In the genomic region with DNA sequence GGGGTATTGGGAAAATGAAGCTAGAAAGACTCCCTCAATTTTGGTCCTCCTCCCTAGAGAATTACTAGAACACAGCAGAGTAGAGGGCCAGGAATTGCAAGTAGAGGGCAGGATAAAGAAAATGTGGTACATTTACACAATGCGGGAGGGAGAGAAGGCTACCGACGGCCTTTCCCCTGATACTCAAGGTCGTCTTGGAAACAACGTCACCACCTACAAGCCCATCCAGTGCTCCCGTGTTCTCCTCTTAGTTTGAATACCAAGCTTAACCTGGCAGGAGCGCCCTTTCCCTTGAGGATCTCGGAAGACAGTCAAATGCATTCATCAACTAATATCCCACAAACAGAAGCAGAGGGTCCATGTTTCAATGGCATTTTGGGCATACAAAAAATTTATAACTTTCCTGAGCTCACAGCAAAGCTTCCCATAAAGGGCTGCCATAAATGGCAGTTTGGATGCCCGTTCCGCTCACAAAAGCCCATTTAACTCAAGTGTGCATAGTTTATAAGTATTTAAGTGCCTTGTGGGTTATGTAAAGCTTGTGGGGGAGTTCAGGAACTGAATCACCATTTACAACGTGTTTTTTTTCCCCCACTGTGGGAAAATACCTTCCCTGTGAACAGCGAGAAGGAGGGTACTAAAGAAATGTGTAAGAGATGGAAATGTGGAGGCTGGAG, we compare ENCODE assay signal across 23 cellular contexts.
A peak's percentile ranks its signal among the peaks of the same experiment; 100 is the strongest.
DNase-seq lines count a peak whose midpoint lies in the region; ATAC-seq and TF ChIP-seq lines count a peak whose summit lies in the region.
"Had no signal": no experiment of that assay in that cellular context is flagged by ENCODE, and none has a peak within 500 bp of the region (broad histone marks: within the 10 kb centered on the region; RNA-seq: fewer than 3 reads in every experiment).

No MANE protein-coding gene starts in this region.

- no peaks in the 10 kb centered on the region for H3K9me2 ChIP-seq in PC-3 (replicated peaks; ENCODE audit: low read length)

- peaks cover 26% of the 10 kb centered on the region for H3K4me1 Mint-ChIP-seq in osteocyte (ENCODE audit: unreplicated experiment)
- H3K4me1 Mint-ChIP-seq: activated B cell treated with CpG ODN at 0.5 μM for 24 hours had no signal

- peak overlapping the region; percentile 63 for H3K9ac ChIP-seq in PC-3 (ENCODE audit: low read length)

- H3K9me3 Mint-ChIP-seq in osteocyte (ENCODE audit: unreplicated experiment): peaks cover 15% of the 10 kb centered on the region
- H3K9me3 Mint-ChIP-seq: activated CD4-positive, alpha-beta memory T cell treated with anti-CD3 and anti-CD28 coated beads, Interleukin-2, amount 10 ng/mL, durations not matched to agents 7 days and 5 days had no signal

- no peak overlapping the region for H3K4me3 Mint-ChIP-seq in osteocyte (ENCODE audit: unreplicated experiment)
- H3K4me3 Mint-ChIP-seq: activated B cell treated with CpG ODN at 0.5 μM for 24 hours; activated CD4-positive, alpha-beta memory T cell treated with anti-CD3 and anti-CD28 coated beads, Interleukin-2, amount 10 ng/mL, durations not matched to agents 7 days and 5 days; activated naive CD4-positive, alpha-beta T cell treated with anti-CD3 and anti-CD28 coated beads for 36 hours had no signal

- no peaks in the 10 kb centered on the region for H3K9me3 ChIP-seq in PC-3 (ENCODE audit: low read length)
- H3K9me3 ChIP-seq: esophagus muscularis mucosa, mucosa of descending colon, SJCRH30, upper lobe of left lung had no signal

- peak; percentile 78 for ATAC-seq in PC-3
- ATAC-seq in GM18909 (IDR thresholded peaks at IDR 0.05; ENCODE audit: poor library complexity, unreplicated experiment): no peak
- no peak for ATAC-seq in HG03135 (IDR thresholded peaks at IDR 0.05; ENCODE audit: unreplicated experiment)
- ATAC-seq: left ventricle myocardium superior, mucosa of descending colon had no signal

- peak overlapping the region; percentile 36 for H3K27ac Mint-ChIP-seq in osteocyte (ENCODE audit: unreplicated experiment)
- H3K27ac Mint-ChIP-seq: activated B cell treated with CpG ODN at 0.5 μM for 24 hours; activated CD4-positive, alpha-beta memory T cell treated with anti-CD3 and anti-CD28 coated beads, Interleukin-2, amount 10 ng/mL, durations not matched to agents 7 days and 5 days; activated naive CD4-positive, alpha-beta T cell treated with anti-CD3 and anti-CD28 coated beads for 36 hours had no signal

- DNase-seq in EH (ENCODE audit: low read depth): peak; percentile 97
- peak; percentile 76 for DNase-seq in PC-3
- DNase-seq in fibroblast of pulmonary artery (ENCODE audit: low read depth): peak; percentile 65
- DNase-seq in osteocyte (ENCODE audit: extremely low spot score, unreplicated experiment): no peak
- no peak for DNase-seq in activated CD4-positive, alpha-beta T cell treated with anti-CD3 and anti-CD28 coated beads, Interleukin-2, amount 50 U/mL, for 4 hours
- no peak for DNase-seq in activated gamma-delta T cell treated with Interleukin-2 at 50 U/mL for 16 hours
- DNase-seq: activated B cell treated with CpG ODN at 0.5 μM for 24 hours; activated CD4-positive, alpha-beta memory T cell treated with anti-CD3 and anti-CD28 coated beads, Interleukin-2, amount 10 ng/mL, durations not matched to agents 7 days and 5 days; activated naive CD4-positive, alpha-beta T cell treated with anti-CD3 and anti-CD28 coated beads for 36 hours; aorta; COR-L47; effector CD8-positive, alpha-beta T cell; left ventricle myocardium superior; MM.1S; mucosa of descending colon; PC-9; SJCRH30; stimulated activated CD8-positive, alpha-beta memory T cell treated with anti-CD3 and anti-CD28 coated beads, Interleukin-4, amount 100 ng/mL, for 48 hours; T-helper 2 cell; upper lobe of left lung had no signal

- no peak for TF ChIP-seq CTCF in PC-3 (conservative IDR thresholded peaks at IDR 0.05; ENCODE audit: low read depth, low read length)
- no peak for TF ChIP-seq CTCF in fibroblast of pulmonary artery (IDR thresholded peaks at IDR 0.05; ENCODE audit: low read length, missing control alignments)
- TF ChIP-seq CTCF in osteocyte (IDR thresholded peaks at IDR 0.05): no peak

- peak overlapping the region; percentile 87 for H3K27ac ChIP-seq in PC-3 (ENCODE audit: low read length)
- H3K27ac ChIP-seq: esophagus muscularis mucosa, PC-9, SJCRH30, upper lobe of left lung had no signal

- H3K36me3 ChIP-seq in PC-3 (ENCODE audit: low read depth, low read length): no peaks in the 10 kb centered on the region
- H3K36me3 ChIP-seq: esophagus muscularis mucosa, SJCRH30, upper lobe of left lung had no signal

- H3F3A ChIP-seq in PC-3 (ENCODE audit: low read length, unreplicated experiment): peaks cover 2% of the 10 kb centered on the region

- H4K20me1 ChIP-seq in PC-3 (ENCODE audit: low read length): no peaks in the 10 kb centered on the region

- H3K27me3 ChIP-seq in PC-3 (ENCODE audit: low read length): no peaks in the 10 kb centered on the region
- H3K27me3 ChIP-seq: esophagus muscularis mucosa, upper lobe of left lung had no signal

- H3K4me1 ChIP-seq in PC-3 (ENCODE audit: insufficient read depth, low read length): peaks cover 40% of the 10 kb centered on the region
- H3K4me1 ChIP-seq: esophagus muscularis mucosa, SJCRH30 had no signal

- CTCF ChIA-PET in PC-3 (lab: Charles Lee): interaction anchor here (0.5 to 0.7 kb wide), 2 partner anchors 555 to 562 kb away, joined by 3 to 9 read pairs; no protein-coding TSS in a partner anchor

- H3K4me3 ChIP-seq in PC-3 (ENCODE audit: low read length): no peak overlapping the region
- no peak overlapping the region for H3K4me3 ChIP-seq in fibroblast of pulmonary artery (replicated peaks; ENCODE audit: low read depth, low read length)
- H3K4me3 ChIP-seq: esophagus muscularis mucosa, mucosa of descending colon, PC-9, SJCRH30, upper lobe of left lung had no signal

- TSS peak; percentile 29 for BruUV-seq in PC-3 (replicated peaks; lab: Mats Ljungman, UMichigan)

- H3K27me3 Mint-ChIP-seq in osteocyte (ENCODE audit: unreplicated experiment): no peaks in the 10 kb centered on the region
- H3K27me3 Mint-ChIP-seq: activated B cell treated with CpG ODN at 0.5 μM for 24 hours; activated CD4-positive, alpha-beta memory T cell treated with anti-CD3 and anti-CD28 coated beads, Interleukin-2, amount 10 ng/mL, durations not matched to agents 7 days and 5 days had no signal

- no peaks in the 10 kb centered on the region for H3K79me2 ChIP-seq in PC-3 (ENCODE audit: low read length)

- intact Hi-C loops in PC-3 (cut with micrococcal nuclease): no loop called here

- H3K36me3 Mint-ChIP-seq in osteocyte (ENCODE audit: unreplicated experiment): peaks cover 10% of the 10 kb centered on the region

- no peak overlapping the region for H2AFZ ChIP-seq in PC-3 (ENCODE audit: low read length)
- H2AFZ ChIP-seq: PC-9 had no signal

- POLR2A ChIA-PET in PC-3 (lab: Charles Lee; ENCODE audit: unreplicated experiment): no interaction called here

- no peak overlapping the region for H3K4me2 ChIP-seq in PC-3 (ENCODE audit: low read length)
- H3K4me2 ChIP-seq: PC-9 had no signal

Comparison
In these comparisons a context has a peak if more than half of its experiments do, and no peak if none do; other contexts are left out.
1. DNase-seq: peak in EH (single experiment), PC-3 (single experiment) and fibroblast of pulmonary artery (single experiment); none in osteocyte (single experiment), activated CD4-positive, alpha-beta T cell treated with anti-CD3 and anti-CD28 coated beads, Interleukin-2, amount 50 U/mL, for 4 hours (0 of 2) and activated gamma-delta T cell treated with Interleukin-2 at 50 U/mL for 16 hours (single experiment).